Comparison of ENCODE assay signal across 1 cellular context in genomic region chr10:100998991-100999741, GRCh38.
TF ChIP-seq lines count a peak whose summit lies in the region.

No MANE protein-coding gene starts in this region.

TF ChIP-seq in HepG2, 621 proteins besides CTCF, POLR2A, EP300 and RAD21 (continued from another document and continues in another):
- TF ChIP-seq BRF2 (CRISPR knock-in tag; IDR thresholded peaks at IDR 0.05) (0 out of 2 replicates have a peak, but pooled peaks have one; percentile 56), PHF20 (CRISPR knock-in tag; IDR thresholded peaks at IDR 0.05) (0 out of 2 replicates have a peak, but pooled peaks have one; percentile 34), CBX5 (CRISPR knock-in tag; IDR thresholded peaks at IDR 0.05; ENCODE audit: borderline replicate concordance) (peak; percentile 62; the same call in 1 of the 2 replicates), JUN (CRISPR knock-in tag; IDR thresholded peaks at IDR 0.05) (no peak), ZMAT5 (CRISPR knock-in tag; IDR thresholded peaks at IDR 0.05; ENCODE audit: borderline replicate concordance, low read depth) (no peak), REL (CRISPR knock-in tag; conservative IDR thresholded peaks at IDR 0.05) (no peak), ZNF20 (CRISPR knock-in tag; IDR thresholded peaks at IDR 0.05) (peak; percentile 54; the same call in 1 of the 2 replicates), ZNF761 (CRISPR knock-in tag; conservative IDR thresholded peaks at IDR 0.05) (0 out of 2 replicates have a peak, but pooled peaks have one; percentile 55), MLXIP (CRISPR knock-in tag; IDR thresholded peaks at IDR 0.05; ENCODE audit: borderline replicate concordance) (no peak), ZNF614 (CRISPR knock-in tag; IDR thresholded peaks at IDR 0.05; ENCODE audit: borderline replicate concordance) (peak; percentile 60; the same call in 1 of the 2 replicates), ATF4 (CRISPR knock-in tag; IDR thresholded peaks at IDR 0.05) (0 out of 4 replicates have a peak, but pooled peaks of 1 of the 2 experiments have one; percentile 26), ZNF510 (CRISPR knock-in tag; IDR thresholded peaks at IDR 0.05; ENCODE audit: low read depth) (no peak), NFE2L2 (IDR thresholded peaks at IDR 0.05; ENCODE audit: low read length) (no peak), ZNF501 (CRISPR knock-in tag; IDR thresholded peaks at IDR 0.05) (peak; percentile 67), ZC3H4 (CRISPR knock-in tag; IDR thresholded peaks at IDR 0.05; ENCODE audit: borderline replicate concordance) (no peak), ARHGAP35 (CRISPR knock-in tag; IDR thresholded peaks at IDR 0.05; ENCODE audit: borderline replicate concordance) (peak; percentile 58; the same call in 1 of the 2 replicates), MXD3 (CRISPR knock-in tag; IDR thresholded peaks at IDR 0.05) (peak; percentile 77; the same call in 1 of the 2 replicates), CHD2 (IDR thresholded peaks at IDR 0.05; ENCODE audit: low read depth, low read length) (no peak), KLF13 (CRISPR knock-in tag; IDR thresholded peaks at IDR 0.05) (no peak), HOXA9 (CRISPR knock-in tag; IDR thresholded peaks at IDR 0.05; ENCODE audit: borderline replicate concordance) (peak; percentile 70; the same call in 1 of the 2 replicates), SMC3 (IDR thresholded peaks at IDR 0.05; ENCODE audit: low read length) (peak; percentile 29; the same call in 1 of the 2 replicates), RCOR2 (CRISPR knock-in tag; IDR thresholded peaks at IDR 0.05) (no peak), KLF12 (CRISPR knock-in tag; IDR thresholded peaks at IDR 0.05; ENCODE audit: borderline replicate concordance) (peak; percentile 55; the same call in 1 of the 2 replicates), PITX1 (CRISPR knock-in tag; IDR thresholded peaks at IDR 0.05) (no peak), MAFK (conservative IDR thresholded peaks at IDR 0.05 in 1 of 2, IDR thresholded peaks at IDR 0.05 in 1 of 2; ENCODE audit: low read length in 2 of 2) (no peak), ELK4 (CRISPR knock-in tag; IDR thresholded peaks at IDR 0.05; ENCODE audit: borderline replicate concordance) (no peak), SNAPC2 (CRISPR knock-in tag; IDR thresholded peaks at IDR 0.05) (peak; percentile 80; the same call in 1 of the 2 replicates), ZNF484 (CRISPR knock-in tag; IDR thresholded peaks at IDR 0.05; ENCODE audit: borderline replicate concordance, low read depth) (no peak), MEIS1 (CRISPR knock-in tag; IDR thresholded peaks at IDR 0.05; ENCODE audit: borderline replicate concordance) (peak; percentile 76; the same call in 1 of the 2 replicates), ZC3H13 (CRISPR knock-in tag; IDR thresholded peaks at IDR 0.05) (peak; percentile 71; the same call in 1 of the 2 replicates), ZNF407 (CRISPR knock-in tag; IDR thresholded peaks at IDR 0.05; ENCODE audit: not compliant biosample characterization) (peak; percentile 67), MAFG (CRISPR knock-in tag; IDR thresholded peaks at IDR 0.05) (no peak), SRSF4 (IDR thresholded peaks at IDR 0.05; ENCODE audit: low read depth, low read length, poor library complexity, severe bottlenecking) (no peak), TCF12 (IDR thresholded peaks at IDR 0.05) (no peak), TCF12 (CRISPR knock-in tag; IDR thresholded peaks at IDR 0.05) (peak; percentile 58; the same call in 1 of the 2 replicates), ZNF317 (CRISPR knock-in tag; IDR thresholded peaks at IDR 0.05) (peak; percentile 53; the same call in 1 of the 2 replicates), FOXA3 (CRISPR knock-in tag; IDR thresholded peaks at IDR 0.05) (0 out of 2 replicates have a peak, but pooled peaks have one; percentile 19), SMAD9 (CRISPR knock-in tag; IDR thresholded peaks at IDR 0.05) (no peak), ATF7-NPFF (CRISPR knock-in tag; IDR thresholded peaks at IDR 0.05; ENCODE audit: low read depth) (peak; percentile 13; the same call in 1 of the 2 replicates), REPIN1 (CRISPR knock-in tag; IDR thresholded peaks at IDR 0.05; ENCODE audit: borderline replicate concordance, low read depth) (peak; percentile 81), HBP1 (CRISPR knock-in tag; IDR thresholded peaks at IDR 0.05; ENCODE audit: low read depth) (peak; percentile 46; the same call in 1 of the 2 replicates), ZNF543 (CRISPR knock-in tag; IDR thresholded peaks at IDR 0.05) (peak; percentile 52; the same call in 1 of the 2 replicates), HIVEP1 (CRISPR knock-in tag; IDR thresholded peaks at IDR 0.05) (0 out of 2 replicates have a peak, but pooled peaks have one; percentile 17), NR0B2 (CRISPR knock-in tag; IDR thresholded peaks at IDR 0.05) (no peak; the same call in 1 of the 2 replicates), ZNF446 (CRISPR knock-in tag; IDR thresholded peaks at IDR 0.05) (0 out of 2 replicates have a peak, but pooled peaks have one; percentile 64), ZSCAN21 (CRISPR knock-in tag; IDR thresholded peaks at IDR 0.05; ENCODE audit: borderline replicate concordance) (no peak; the same call in 1 of the 2 replicates), CENPX (CRISPR knock-in tag; IDR thresholded peaks at IDR 0.05) (no peak), TARDBP (CRISPR knock-in tag; IDR thresholded peaks at IDR 0.05) (peak; percentile 74; the same call in 1 of the 2 replicates), ZNF567 (CRISPR knock-in tag; IDR thresholded peaks at IDR 0.05; ENCODE audit: borderline replicate concordance) (no peak; the same call in 1 of the 2 replicates), ZNF709 (CRISPR knock-in tag; IDR thresholded peaks at IDR 0.05) (peak; percentile 82; the same call in 1 of the 2 replicates)
